ENCODE assay signal across 10 cellular contexts in the genomic region with DNA sequence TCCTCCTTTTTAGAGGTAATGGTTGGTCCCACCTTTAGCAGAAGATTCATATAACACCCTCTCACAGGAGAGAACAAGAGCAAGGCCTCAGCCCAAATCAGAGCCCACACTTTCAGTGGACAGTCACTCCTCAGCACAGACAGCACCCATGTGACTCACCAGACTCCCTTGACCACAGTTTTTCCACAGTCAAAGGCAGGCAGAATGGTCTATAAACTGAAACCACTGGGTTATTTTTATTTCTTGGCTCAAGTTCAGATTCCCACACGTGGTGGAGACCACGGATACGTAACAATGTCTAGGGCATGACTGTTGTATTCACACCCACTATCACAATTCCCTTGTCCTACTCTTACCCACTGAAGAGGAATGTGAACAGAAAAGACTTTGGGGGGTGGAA.
DNase-seq lines count a peak whose midpoint lies in the region; ATAC-seq and TF ChIP-seq lines count a peak whose summit lies in the region.
"Had no signal": no experiment of that assay in that cellular context is flagged by ENCODE, and none has a peak within 500 bp of the region (broad histone marks: within the 10 kb centered on the region; RNA-seq: fewer than 3 reads in every experiment).

No MANE protein-coding gene starts in this region.

- H3K4me2 ChIP-seq in BLaER1: peak overlapping the region; percentile 56

- peak; percentile 64 for DNase-seq in adipocyte (ENCODE audit: low read depth)
- DNase-seq in kidney epithelial cell (ENCODE audit: low read depth): peak; percentile 92
- DNase-seq in NCI-H526 treated with DMSO at 0.1 percent for 48 hours (lab: John Stamatoyannopoulos, UW): no peak
- DNase-seq in cortex of kidney (lab: John Stamatoyannopoulos, UW): no peak
- DNase-seq: activated CD4-positive, alpha-beta T cell treated with anti-CD3 and anti-CD28 coated beads for 4 hours; NCI-H1417 treated with DMSO at 0.1 percent for 48 hours had no signal

- H3K4me1 ChIP-seq in BLaER1: peaks cover 9% of the 10 kb centered on the region
- H3K4me1 ChIP-seq in adipocyte (ENCODE audit: control insufficient read depth, insufficient read depth, low read length): peaks cover 10% of the 10 kb centered on the region

- H3K27me3 ChIP-seq in BLaER1 (no peaks in the 10 kb centered on the region), adipocyte (replicated peaks; ENCODE audit: control insufficient read depth, insufficient read depth, low read length) (no peaks in the 10 kb centered on the region), kidney epithelial cell (ENCODE audit: control insufficient read depth, insufficient read depth, low read length) (no peaks in the 10 kb centered on the region)

- peaks cover 7% of the 10 kb centered on the region; the same call in 1 of the 2 replicates for H3K9me3 ChIP-seq in BLaER1
- H3K9me3 ChIP-seq in adipocyte (ENCODE audit: control insufficient read depth, low read length): no peaks in the 10 kb centered on the region

- no peaks in the 10 kb centered on the region for H4K20me1 ChIP-seq in BLaER1

- H3K4me3 ChIP-seq in BLaER1: no peak overlapping the region
- H3K4me3 ChIP-seq in adipocyte (ENCODE audit: low read length): no peak overlapping the region
- no peak overlapping the region for H3K4me3 ChIP-seq in kidney epithelial cell (ENCODE audit: low read depth, low read length)

- H3K9ac ChIP-seq in BLaER1: no peak overlapping the region
- no peak overlapping the region for H3K9ac ChIP-seq in adipocyte (ENCODE audit: low read length)

- no peak for TF ChIP-seq CTCF in kidney epithelial cell (IDR thresholded peaks at IDR 0.05; ENCODE audit: insufficient read depth, low read length, poor library complexity, severe bottlenecking)

- H3K36me3 ChIP-seq in BLaER1 (no peaks in the 10 kb centered on the region), adipocyte (ENCODE audit: control insufficient read depth, insufficient read depth, low read length, severe bottlenecking) (no peaks in the 10 kb centered on the region), kidney epithelial cell (ENCODE audit: control insufficient read depth, insufficient read depth, low read length) (no peaks in the 10 kb centered on the region)

- ATAC-seq in HG02884 (IDR thresholded peaks at IDR 0.05; ENCODE audit: unreplicated experiment) (peak; percentile 75), GM21390 (IDR thresholded peaks at IDR 0.05; ENCODE audit: unreplicated experiment) (no peak), GM19395 (IDR thresholded peaks at IDR 0.05; ENCODE audit: unreplicated experiment) (no peak)

- peak overlapping the region; percentile 31; the same call in 1 of the 2 replicates for H3K27ac ChIP-seq in BLaER1

Comparison
In these comparisons a context has a peak if more than half of its experiments do, and no peak if none do; other contexts are left out.
1. DNase-seq: peak in adipocyte (single experiment) and kidney epithelial cell (single experiment); none in NCI-H526 treated with DMSO at 0.1 percent for 48 hours (single experiment) and cortex of kidney (single experiment).